In genomic region chr14:24910408-24910986, GRCh38 we compare ENCODE assay signal across 1 cellular context.
A peak's percentile ranks its signal among the peaks of the same experiment; 100 is the strongest.
TF ChIP-seq lines count a peak whose summit lies in the region.

No MANE protein-coding gene starts in this region.

TF ChIP-seq in HepG2, 621 proteins besides CTCF, POLR2A, EP300 and RAD21 (continued from another document):
- TF ChIP-seq, protein P1, sequence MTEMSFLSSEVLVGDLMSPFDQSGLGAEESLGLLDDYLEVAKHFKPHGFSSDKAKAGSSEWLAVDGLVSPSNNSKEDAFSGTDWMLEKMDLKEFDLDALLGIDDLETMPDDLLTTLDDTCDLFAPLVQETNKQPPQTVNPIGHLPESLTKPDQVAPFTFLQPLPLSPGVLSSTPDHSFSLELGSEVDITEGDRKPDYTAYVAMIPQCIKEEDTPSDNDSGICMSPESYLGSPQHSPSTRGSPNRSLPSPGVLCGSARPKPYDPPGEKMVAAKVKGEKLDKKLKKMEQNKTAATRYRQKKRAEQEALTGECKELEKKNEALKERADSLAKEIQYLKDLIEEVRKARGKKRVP (CRISPR knock-in tag; IDR thresholded peaks at IDR 0.05): no peak
- peak; percentile 98; the same call in 1 of the 2 replicates for TF ChIP-seq ZBTB20 (CRISPR knock-in tag; IDR thresholded peaks at IDR 0.05; ENCODE audit: borderline replicate concordance, low read depth)
- no peak for TF ChIP-seq CREBL2 (CRISPR knock-in tag; IDR thresholded peaks at IDR 0.05; ENCODE audit: borderline replicate concordance)
- TF ChIP-seq CCAR2 (optimal IDR thresholded peaks at IDR 0.05; ENCODE audit: low read depth, low read length): no peak
- 0 out of 2 replicates have a peak, but pooled peaks have one; percentile 6 for TF ChIP-seq NR2F6 (IDR thresholded peaks at IDR 0.05)
- TF ChIP-seq NR2F6 (CRISPR knock-in tag; IDR thresholded peaks at IDR 0.05): 0 out of 2 replicates have a peak, but pooled peaks have one; percentile 30
- peak; percentile 94 for TF ChIP-seq ONECUT2 (CRISPR knock-in tag; IDR thresholded peaks at IDR 0.05)
- TF ChIP-seq KDM2A (CRISPR knock-in tag; IDR thresholded peaks at IDR 0.05; ENCODE audit: borderline replicate concordance, low read depth): no peak
- TF ChIP-seq SALL1 (CRISPR knock-in tag; IDR thresholded peaks at IDR 0.05): no peak
- peak; percentile 46; the same call in 1 of the 2 replicates for TF ChIP-seq HNF4G (IDR thresholded peaks at IDR 0.05; ENCODE audit: borderline replicate concordance, low read depth, low read length)
- 0 out of 2 replicates have a peak, but pooled peaks have one; percentile 39 for TF ChIP-seq HNF4G (CRISPR knock-in tag; IDR thresholded peaks at IDR 0.05; ENCODE audit: borderline replicate concordance, low read depth)
- TF ChIP-seq, protein P2, sequence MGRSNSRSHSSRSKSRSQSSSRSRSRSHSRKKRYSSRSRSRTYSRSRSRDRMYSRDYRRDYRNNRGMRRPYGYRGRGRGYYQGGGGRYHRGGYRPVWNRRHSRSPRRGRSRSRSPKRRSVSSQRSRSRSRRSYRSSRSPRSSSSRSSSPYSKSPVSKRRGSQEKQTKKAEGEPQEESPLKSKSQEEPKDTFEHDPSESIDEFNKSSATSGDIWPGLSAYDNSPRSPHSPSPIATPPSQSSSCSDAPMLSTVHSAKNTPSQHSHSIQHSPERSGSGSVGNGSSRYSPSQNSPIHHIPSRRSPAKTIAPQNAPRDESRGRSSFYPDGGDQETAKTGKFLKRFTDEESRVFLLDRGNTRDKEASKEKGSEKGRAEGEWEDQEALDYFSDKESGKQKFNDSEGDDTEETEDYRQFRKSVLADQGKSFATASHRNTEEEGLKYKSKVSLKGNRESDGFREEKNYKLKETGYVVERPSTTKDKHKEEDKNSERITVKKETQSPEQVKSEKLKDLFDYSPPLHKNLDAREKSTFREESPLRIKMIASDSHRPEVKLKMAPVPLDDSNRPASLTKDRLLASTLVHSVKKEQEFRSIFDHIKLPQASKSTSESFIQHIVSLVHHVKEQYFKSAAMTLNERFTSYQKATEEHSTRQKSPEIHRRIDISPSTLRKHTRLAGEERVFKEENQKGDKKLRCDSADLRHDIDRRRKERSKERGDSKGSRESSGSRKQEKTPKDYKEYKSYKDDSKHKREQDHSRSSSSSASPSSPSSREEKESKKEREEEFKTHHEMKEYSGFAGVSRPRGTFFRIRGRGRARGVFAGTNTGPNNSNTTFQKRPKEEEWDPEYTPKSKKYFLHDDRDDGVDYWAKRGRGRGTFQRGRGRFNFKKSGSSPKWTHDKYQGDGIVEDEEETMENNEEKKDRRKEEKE (IDR thresholded peaks at IDR 0.05): 0 out of 2 replicates have a peak, but pooled peaks have one; percentile 34
- 0 out of 2 replicates have a peak, but pooled peaks have one; percentile 5 for TF ChIP-seq ZNF44 (CRISPR knock-in tag; IDR thresholded peaks at IDR 0.05)
- no peak for TF ChIP-seq FOSL2 (CRISPR knock-in tag; IDR thresholded peaks at IDR 0.05)
- no peak for TF ChIP-seq ETV6 (CRISPR knock-in tag; conservative IDR thresholded peaks at IDR 0.05)
- peak; percentile 33; the same call in 1 of the 2 replicates for TF ChIP-seq BCL6 (CRISPR knock-in tag; IDR thresholded peaks at IDR 0.05)
- no peak for TF ChIP-seq ZNF124 (CRISPR knock-in tag; IDR thresholded peaks at IDR 0.05)
- TF ChIP-seq FOXJ3 (CRISPR knock-in tag; IDR thresholded peaks at IDR 0.05; ENCODE audit: borderline replicate concordance): 0 out of 2 replicates have a peak, but pooled peaks have one; percentile 73
- no peak for TF ChIP-seq CEBPB (IDR thresholded peaks at IDR 0.05; ENCODE audit: borderline replicate concordance, low read depth, low read length)
- TF ChIP-seq SMARCC2 (IDR thresholded peaks at IDR 0.05): 0 out of 2 replicates have a peak, but pooled peaks have one; percentile 68
- 0 out of 2 replicates have a peak, but pooled peaks have one; percentile 52 for TF ChIP-seq ZNF24 (IDR thresholded peaks at IDR 0.05)
- TF ChIP-seq ZBTB10 (CRISPR knock-in tag; IDR thresholded peaks at IDR 0.05; ENCODE audit: borderline replicate concordance): no peak
- no peak for TF ChIP-seq SMAD3 (CRISPR knock-in tag; IDR thresholded peaks at IDR 0.05)
- TF ChIP-seq GMEB1 (CRISPR knock-in tag; IDR thresholded peaks at IDR 0.05; ENCODE audit: borderline replicate concordance): 0 out of 2 replicates have a peak, but pooled peaks have one; percentile 24
